In the genomic region with DNA sequence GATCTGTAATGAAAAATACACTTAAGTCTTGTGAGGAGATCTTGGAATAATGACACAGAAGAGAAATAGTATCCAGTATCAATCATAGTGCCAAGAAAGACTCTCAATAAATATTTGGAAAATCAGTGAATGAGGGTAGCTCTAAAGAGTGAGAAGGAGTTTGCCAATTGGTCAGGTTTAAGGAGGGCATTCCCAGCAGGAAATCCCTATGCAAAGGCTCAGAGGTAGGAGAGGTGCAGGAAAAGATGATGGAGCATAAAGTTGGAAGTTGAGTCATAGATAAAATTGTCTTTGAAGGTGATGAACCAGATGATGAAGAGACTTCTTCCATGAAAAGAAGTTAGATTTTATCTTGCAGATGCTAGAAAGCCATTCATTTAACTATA, we compare ENCODE assay signal across 24 cellular contexts. TPM values are rescaled to one million over a fixed set of nuclear protein-coding genes. Genes with fewer than 3 reads are reported as not detected.
DNase-seq lines count a peak whose midpoint lies in the region; ATAC-seq, FAIRE-seq and TF ChIP-seq lines count a peak whose summit lies in the region.
"Had no signal": no experiment of that assay in that cellular context is flagged by ENCODE, and none has a peak within 500 bp of the region (broad histone marks: within the 10 kb centered on the region; RNA-seq: fewer than 3 reads in every experiment).

No MANE protein-coding gene starts in this region.

- no peak overlapping the region for H2BK12ac ChIP-seq in neuronal stem cell (ENCODE audit: low read length)

- no peak for FAIRE-seq in GM12878 (lab: Jason Lieb, UNC)
- FAIRE-seq: A204.1, HTR-8/SVneo had no signal

- CTCF ChIA-PET in IMR-90 (lab: Yijun Ruan, JAX) (interaction anchor here (1.2 kb wide), 1 partner anchor 8 kb away, joined by 3 read pairs; no protein-coding TSS in a partner anchor), GM12878 (lab: Yijun Ruan, JAX) (interaction anchor here (0.6 to 1.5 kb wide), 4 partner anchors 10 to 233 kb away, joined by 3 to 6 read pairs (median 4); no protein-coding TSS in a partner anchor)

- H3K36me3 ChIP-seq in IMR-90 (ENCODE audit: control insufficient read depth, insufficient read depth, low read length) (no peaks in the 10 kb centered on the region), GM12878 (ENCODE audit: control insufficient read depth in 2 of 2, insufficient read depth in 2 of 2, low read length in 1 of 2) (no peaks in the 10 kb centered on the region), psoas muscle (ENCODE audit: insufficient read depth in 1 of 2, low read depth in 1 of 2) (no peaks in the 10 kb centered on the region), neuronal stem cell (replicated peaks in 1 of 2; ENCODE audit: control insufficient read depth in 2 of 2, insufficient read depth in 2 of 2, low read length in 2 of 2) (peaks cover 0 to 2% of the 10 kb centered on the region in 2 donors)

- peak overlapping the region; percentile 73 for H3K27ac Mint-ChIP-seq in activated naive CD4-positive, alpha-beta T cell treated with anti-CD3 and anti-CD28 coated beads, Interleukin-2, amount 50 U/mL, for 24 hours

- no peak overlapping the region for H2BK120ac ChIP-seq in IMR-90 (ENCODE audit: low read depth, low read length)
- H2BK120ac ChIP-seq in neuronal stem cell (ENCODE audit: low read depth, low read length) = no peak overlapping the region

- H3K56ac ChIP-seq in IMR-90 (ENCODE audit: extremely low read depth, insufficient read depth, low read length) = no peak overlapping the region

- POLR2A ChIA-PET in IMR-90 (lab: Charles Lee; ENCODE audit: unreplicated experiment) (no interaction called here), GM12878 (lab: Charles Lee) (interaction anchor here (0.7 kb wide), 1 partner anchor 432 kb away, joined by 3 read pairs; no protein-coding TSS in a partner anchor)

- H3K27me3 ChIP-seq in IMR-90 (ENCODE audit: control insufficient read depth, insufficient read depth, low read length) = no peaks in the 10 kb centered on the region
- no peaks in the 10 kb centered on the region for H3K27me3 ChIP-seq in GM12878 (replicated peaks in 1 of 2; ENCODE audit: control insufficient read depth in 2 of 2, insufficient read depth in 2 of 2, low read length in 1 of 2)
- H3K27me3 ChIP-seq in psoas muscle (ENCODE audit: insufficient read depth in 3 of 3, low read length in 2 of 3) = no peaks in the 10 kb centered on the region
- no peaks in the 10 kb centered on the region for H3K27me3 ChIP-seq in neuronal stem cell (ENCODE audit: control insufficient read depth in 3 of 3, insufficient read depth in 3 of 3, low read depth in 1 of 3, low read length in 3 of 3)
- H3K27me3 ChIP-seq: BLaER1 treated with 17β-estradiol and CSF1 and Interleukin-3, amounts not matched to agents 10 nM and 100 nM had no signal

- H3K4me3 Mint-ChIP-seq in activated naive CD4-positive, alpha-beta T cell treated with anti-CD3 and anti-CD28 coated beads, Interleukin-2, amount 50 U/mL, for 24 hours = no peak overlapping the region
- no peak overlapping the region for H3K4me3 Mint-ChIP-seq in activated T-cell treated with anti-CD3 and anti-CD28 coated beads, Interleukin-2, amount 50 U/mL, for 4 hours

- no peak overlapping the region for H4K8ac ChIP-seq in IMR-90 (ENCODE audit: low read depth in 2 of 2, low read length in 2 of 2)
- no peak overlapping the region for H4K8ac ChIP-seq in neuronal stem cell (ENCODE audit: low read depth, low read length)

- peaks cover 18% of the 10 kb centered on the region for H3K9me1 ChIP-seq in IMR-90 (ENCODE audit: insufficient read depth, low read length)

- peaks cover 21% of the 10 kb centered on the region for H3K79me2 ChIP-seq in GM12878 (ENCODE audit: control insufficient read depth, insufficient read depth, low read length)

- no peak for TF ChIP-seq EP300 in GM12878 (IDR thresholded peaks at IDR 0.05; ENCODE audit: borderline replicate concordance in 1 of 2, control insufficient read depth in 1 of 2, low read depth in 2 of 2, low read length in 2 of 2)

- H2AK9ac ChIP-seq in IMR-90 (replicated peaks; ENCODE audit: low read depth, low read length, poor library complexity) = no peak overlapping the region

- H2BK15ac ChIP-seq in IMR-90 (ENCODE audit: low read depth, low read length) (no peak overlapping the region), neuronal stem cell (ENCODE audit: low read length) (no peak overlapping the region)

- no peak for TF ChIP-seq CTCF in IMR-90 (conservative IDR thresholded peaks at IDR 0.05; ENCODE audit: low read depth, low read length)
- TF ChIP-seq CTCF in GM12878 (IDR thresholded peaks at IDR 0.05 in 2 of 3, conservative IDR thresholded peaks at IDR 0.05 in 1 of 3; ENCODE audit: control insufficient read depth in 2 of 3, extremely low read depth in 1 of 3, insufficient read depth in 1 of 3, low read depth in 3 of 3, low read length in 3 of 3) = no peak
- TF ChIP-seq CTCF in psoas muscle (IDR thresholded peaks at IDR 0.05) = no peak

- H3K4ac ChIP-seq in IMR-90 (ENCODE audit: low read depth, low read length) (0 out of 2 replicates have a peak overlapping the region, but pooled peaks have one; percentile 26), neuronal stem cell (ENCODE audit: low read length) (no peak overlapping the region)

- no peak overlapping the region for H4K5ac ChIP-seq in IMR-90 (ENCODE audit: low read depth, low read length)

- in situ Hi-C loops in IMR-90 (cut with MboI; ENCODE audit: low sequenced_read_pairs) (no loop called here), GM12878 (cut with MboI) (no loop called here)

- H3K4me2 ChIP-seq in IMR-90 (ENCODE audit: low read depth, low read length) (no peak overlapping the region), GM12878 (ENCODE audit: control insufficient read depth, insufficient read depth) (peak overlapping the region; percentile 12; the same call in 1 of the 2 replicates), neuronal stem cell (ENCODE audit: insufficient read depth, low read length, poor library complexity, severe bottlenecking) (no peak overlapping the region)
- H3K4me2 ChIP-seq: BLaER1 treated with 17β-estradiol and CSF1 and Interleukin-3, amounts not matched to agents 10 nM and 100 nM had no signal

- intact Hi-C loops in IMR-90 (cut with micrococcal nuclease) = loop anchor here (10.0 kb wide), 3 partner anchors 239 to 479 kb away; no protein-coding TSS in a partner anchor
- intact Hi-C loops in GM12878 (cut with micrococcal nuclease; ENCODE audit: unreplicated experiment) = no loop called here
- intact Hi-C loops in psoas muscle (cut with DNase I) = loop anchor here in 1 of 2 donors (5.0 to 10.0 kb wide), 2 partner anchors 229 to 487 kb away; no protein-coding TSS in a partner anchor

- H3K9ac ChIP-seq in IMR-90 (ENCODE audit: low read depth, low read length) (no peak overlapping the region), GM12878 (ENCODE audit: control insufficient read depth, insufficient read depth, low read length) (no peak overlapping the region), neuronal stem cell (ENCODE audit: low read depth, low read length, poor library complexity) (no peak overlapping the region)
- H3K9ac ChIP-seq: BLaER1 treated with 17β-estradiol and CSF1 and Interleukin-3, amounts not matched to agents 10 nM and 100 nM; GM23248 had no signal

- H3K4me3 ChIP-seq in IMR-90 (ENCODE audit: insufficient read depth, low read depth, low read length) (no peak overlapping the region), GM12878 (no peak overlapping the region), psoas muscle (no peak overlapping the region), neuronal stem cell (ENCODE audit: low read length in 2 of 2) (no peak overlapping the region)
- H3K4me3 ChIP-seq: BLaER1 treated with 17β-estradiol and CSF1 and Interleukin-3, amounts not matched to agents 10 nM and 100 nM; GM23248 had no signal

- no peak for TF ChIP-seq POLR2A in IMR-90 (IDR thresholded peaks at IDR 0.05; ENCODE audit: low read depth, low read length)
- no peak for TF ChIP-seq POLR2A in GM12878 (IDR thresholded peaks at IDR 0.05; ENCODE audit: low read depth, low read length)

- H3K4me1 ChIP-seq in IMR-90 (ENCODE audit: control insufficient read depth, insufficient read depth, low read length) (peaks cover 10% of the 10 kb centered on the region), GM12878 (ENCODE audit: control insufficient read depth, insufficient read depth, low read length) (peaks cover 6% of the 10 kb centered on the region; the same call in 1 of the 2 replicates), psoas muscle (peaks cover 64% of the 10 kb centered on the region), neuronal stem cell (ENCODE audit: control insufficient read depth in 2 of 2, insufficient read depth in 1 of 2, low read depth in 1 of 2, low read length in 2 of 2) (peaks cover 0 to 3% of the 10 kb centered on the region in 2 donors)

- TF ChIP-seq RAD21 in IMR-90 (IDR thresholded peaks at IDR 0.05; ENCODE audit: low read length) (no peak), GM12878 (IDR thresholded peaks at IDR 0.05; ENCODE audit: insufficient read depth, low read depth, low read length) (no peak)

- H3K14ac ChIP-seq in IMR-90 (replicated peaks; ENCODE audit: low read depth, low read length) = no peak overlapping the region; the same call in 1 of the 2 replicates
- no peak overlapping the region for H3K14ac ChIP-seq in neuronal stem cell (ENCODE audit: low read length)

- SMC1A ChIA-PET in GM12878 (lab: Charles Lee; ENCODE audit: uncharacterized antibody, unreplicated experiment) = interaction anchor here (0.6 to 2.2 kb wide), 5 partner anchors 10 to 371 kb away, joined by 3 to 14 read pairs (median 4); partner anchors contain the start of gene TNPO1

- H4K91ac ChIP-seq in IMR-90 (ENCODE audit: insufficient read depth, low read depth, low read length) = no peak overlapping the region
- no peak overlapping the region for H4K91ac ChIP-seq in neuronal stem cell (ENCODE audit: low read depth, low read length, poor library complexity)

- dilution Hi-C loops in IMR-90 (cut with HindIII; ENCODE audit: low sequenced_read_pairs, unreplicated experiment) = no loop called here

- no TSS peak for BruUV-seq in IMR-90 (replicated peaks; lab: Mats Ljungman, UMichigan)
- no TSS peak for BruUV-seq in GM12878 (replicated peaks; lab: Mats Ljungman, UMichigan)

- H4K20me1 ChIP-seq in IMR-90 (ENCODE audit: insufficient read depth, low read length) = peaks cover 77% of the 10 kb centered on the region
- H4K20me1 ChIP-seq in GM12878 (ENCODE audit: control insufficient read depth, insufficient read depth) = no peaks in the 10 kb centered on the region

- H3K18ac ChIP-seq in IMR-90 (ENCODE audit: low read depth, low read length) (no peak overlapping the region), neuronal stem cell (ENCODE audit: low read length) (no peak overlapping the region)

- ATAC-seq in IMR-90 (ENCODE audit: low read depth) (no peak), GM12878 (no peak), psoas muscle (no peak)
- ATAC-seq in activated T-cell treated with anti-CD3 and anti-CD28 coated beads, Interleukin-2, amount 50 U/mL, for 4 hours = no peak

- H3K9me3 Mint-ChIP-seq in activated naive CD4-positive, alpha-beta T cell treated with anti-CD3 and anti-CD28 coated beads, Interleukin-2, amount 50 U/mL, for 24 hours = no peaks in the 10 kb centered on the region
- no peaks in the 10 kb centered on the region for H3K9me3 Mint-ChIP-seq in activated T-cell treated with anti-CD3 and anti-CD28 coated beads, Interleukin-2, amount 50 U/mL, for 4 hours
- H3K9me3 Mint-ChIP-seq: CD8-positive, alpha-beta memory T cell had no signal

- H3K27ac ChIP-seq in IMR-90 (ENCODE audit: insufficient read depth, low read length) = no peak overlapping the region
- no peak overlapping the region for H3K27ac ChIP-seq in GM12878 (ENCODE audit: control insufficient read depth, insufficient read depth)
- H3K27ac ChIP-seq in psoas muscle = peak overlapping the region; percentile 65
- no peak overlapping the region for H3K27ac ChIP-seq in neuronal stem cell (replicated peaks; ENCODE audit: low read length)
- H3K27ac ChIP-seq: GM23248 had no signal

- H2BK5ac ChIP-seq in IMR-90 (ENCODE audit: low read depth, low read length, poor library complexity, severe bottlenecking) = no peak overlapping the region
- H2BK5ac ChIP-seq in neuronal stem cell (ENCODE audit: low read length) = no peak overlapping the region

- H3K36me3 Mint-ChIP-seq in activated naive CD4-positive, alpha-beta T cell treated with anti-CD3 and anti-CD28 coated beads, Interleukin-2, amount 50 U/mL, for 24 hours = no peaks in the 10 kb centered on the region
- H3K36me3 Mint-ChIP-seq in activated T-cell treated with anti-CD3 and anti-CD28 coated beads, Interleukin-2, amount 50 U/mL, for 4 hours (ENCODE audit: insufficient read depth) = no peaks in the 10 kb centered on the region
- H3K36me3 Mint-ChIP-seq: IgD-negative memory B cell had no signal

- H2AK5ac ChIP-seq in IMR-90 (ENCODE audit: low read depth, low read length) = no peak overlapping the region
- H2AK5ac ChIP-seq in neuronal stem cell (ENCODE audit: low read depth, low read length) = no peak overlapping the region

- peaks cover 51% of the 10 kb centered on the region for H3K4me1 Mint-ChIP-seq in activated naive CD4-positive, alpha-beta T cell treated with anti-CD3 and anti-CD28 coated beads, Interleukin-2, amount 50 U/mL, for 24 hours
- H3K4me1 Mint-ChIP-seq in activated T-cell treated with anti-CD3 and anti-CD28 coated beads, Interleukin-2, amount 50 U/mL, for 4 hours (ENCODE audit: low read depth) = peaks cover 26% of the 10 kb centered on the region

- no peaks in the 10 kb centered on the region for H3K27me3 Mint-ChIP-seq in activated naive CD4-positive, alpha-beta T cell treated with anti-CD3 and anti-CD28 coated beads, Interleukin-2, amount 50 U/mL, for 24 hours
- H3K27me3 Mint-ChIP-seq in activated T-cell treated with anti-CD3 and anti-CD28 coated beads, Interleukin-2, amount 50 U/mL, for 4 hours (ENCODE audit: low read depth) = no peaks in the 10 kb centered on the region
- H3K27me3 Mint-ChIP-seq: IgD-negative memory B cell had no signal

- H3K23ac ChIP-seq in IMR-90 (ENCODE audit: low read depth, low read length) (no peak overlapping the region; the same call in 1 of the 2 replicates), neuronal stem cell (ENCODE audit: low read depth, low read length, poor library complexity) (no peak overlapping the region)

- H3K9me3 ChIP-seq in IMR-90 (ENCODE audit: control insufficient read depth, insufficient read depth, low read length) (no peaks in the 10 kb centered on the region), GM12878 (replicated peaks; ENCODE audit: control insufficient read depth, insufficient read depth, low read length) (no peaks in the 10 kb centered on the region), psoas muscle (no peaks in the 10 kb centered on the region), neuronal stem cell (replicated peaks in 1 of 2; ENCODE audit: control insufficient read depth in 2 of 2, insufficient read depth in 1 of 2, low read depth in 1 of 2, low read length in 2 of 2) (no peaks in the 10 kb centered on the region)
- H3K9me3 ChIP-seq: BLaER1 treated with 17β-estradiol and CSF1 and Interleukin-3, amounts not matched to agents 10 nM and 100 nM had no signal

- H2AFZ ChIP-seq in IMR-90 (replicated peaks; ENCODE audit: low read length, poor library complexity) (no peak overlapping the region), GM12878 (ENCODE audit: control insufficient read depth, low read depth, low read length) (no peak overlapping the region), neuronal stem cell (ENCODE audit: low read length) (no peak overlapping the region)
- H2AFZ ChIP-seq: GM23248 had no signal

- DNase-seq in activated naive CD4-positive, alpha-beta T cell treated with Interleukin-2 at 50 U/mL for 16 hours = no peak
- DNase-seq in IMR-90 (no peak), GM12878 (ENCODE audit: low read depth, low spot score) (no peak), psoas muscle (no peak), SKM-1 (lab: John Stamatoyannopoulos, UW; ENCODE audit: unreplicated experiment) (no peak), neuronal stem cell (ENCODE audit: low spot score) (no peak)
- DNase-seq in activated T-cell treated with anti-CD3 and anti-CD28 coated beads, Interleukin-2, amount 50 U/mL, for 4 hours = no peak
- DNase-seq: CD8-positive, alpha-beta memory T cell; DND-41; GDM1; GM23248; HCEC 1CT; MM.1S; NCI-H1092 treated with DMSO at 0.1 percent for 48 hours; NCI-H146; NCI-H2081; NCI-H2171 treated with DMSO at 0.1 percent for 48 hours; NCI-H446 treated with DMSO at 0.1 percent for 48 hours; SHP77 treated with DMSO at 0.1 percent for 48 hours had no signal

- RAD21 ChIA-PET in GM12878 (lab: Charles Lee; ENCODE audit: unreplicated experiment) = interaction anchor here (0.7 kb wide), 1 partner anchor 25 kb away, joined by 3 read pairs; no protein-coding TSS in a partner anchor

- H3K79me1 ChIP-seq in IMR-90 (ENCODE audit: low read depth in 1 of 2, low read length in 2 of 2) (peaks cover 14 to 64% of the 10 kb centered on the region in 2 experiments), neuronal stem cell (ENCODE audit: low read depth, low read length) (no peaks in the 10 kb centered on the region)

- H2BK20ac ChIP-seq in IMR-90 (ENCODE audit: low read depth, low read length) = no peak overlapping the region

RNA-seq across cellular contexts. Expression of gene TNPO1, which starts 27.8 kb away (rescaled TPM):
- 400 and 527 TPM in 2 replicates for total RNA-seq in IMR-90 (2012; rRNA removed)
- 42.5 and 45.5 TPM in 2 replicates for polyA plus RNA-seq in IMR-90 (2012; rRNA removed)
- polyA plus RNA-seq in IMR-90 (2012; cell fraction: cytosol; rRNA removed) = 9.4 and 12.8 TPM in 2 replicates
- polyA plus RNA-seq in IMR-90 (2012; cell fraction: nucleus; rRNA removed; ENCODE audit: low replicate concordance) = 4.1 and 28.1 TPM in 2 replicates
- 145 and 168 TPM in 2 replicates for total RNA-seq in GM12878 (2013; cell fraction: nucleolus; rRNA removed)
- total RNA-seq in GM12878 (2014; rRNA removed) = 89.4 and 97.5 TPM in 2 replicates
- total RNA-seq in GM12878 (2014; rRNA removed; fragmentation: Illumina TruSeq; extraction: Trizol) = 111 and 123 TPM in 2 replicates
- 80.6 and 95.7 TPM in 2 replicates for total RNA-seq in GM12878 (2021)
- polyA plus RNA-seq in GM12878 (2011; ENCODE audit: low read depth) = 16.6 TPM
- 76.7 and 108 TPM in 2 replicates for polyA plus RNA-seq in GM12878 (2011; rRNA removed)
- polyA plus RNA-seq in GM12878 (2011; cell fraction: cytosol; rRNA removed) = 40.5 and 44.5 TPM in 2 replicates
- 23.5 and 53.1 TPM in 2 replicates for polyA plus RNA-seq in GM12878 (2011; cell fraction: nucleus; rRNA removed)
- polyA plus RNA-seq in GM12878 (2012) = 18.8 and 26.1 TPM in 2 replicates
- polyA plus RNA-seq in GM12878 (2014; fragmentation: Illumina TruSeq; extraction: Trizol) = 81.8 and 90.3 TPM in 2 replicates
- 10 to 100 TPM; 18.1 to 37.3 TPM for polyA plus RNA-seq in GM12878 (2014; fragmentation: Nextera tagmentation; extraction: Ambion mirVana)
- polyA plus RNA-seq in GM12878 (2014; rRNA removed) = 42.5 and 47.7 TPM in 2 replicates
- 10 to 100 TPM; 75.8 to 92.0 TPM for polyA plus RNA-seq in GM12878 (2016; fragmentation: Nextera tagmentation; extraction: Ambion mirVana)
- 156 and 216 TPM in 2 replicates for polyA minus RNA-seq in GM12878 (2011; rRNA and poly(A)+ RNA removed)
- 64.0 and 70.3 TPM in 2 replicates for polyA minus RNA-seq in GM12878 (2011; cell fraction: cytosol; rRNA and poly(A)+ RNA removed)
- 42.1 and 60.0 TPM in 2 replicates for polyA minus RNA-seq in GM12878 (2011; cell fraction: nucleus; rRNA and poly(A)+ RNA removed)
- total RNA-seq in psoas muscle = 10 to 100 TPM; 64.0 to 99.2 (median 77.6) TPM
- polyA plus RNA-seq in psoas muscle = 100 to 1,000 TPM in 1 of 3 donors, 10 to 100 TPM in 2; 15.0 to 115 (median 23.2) TPM
- 100 to 1,000 TPM; 145 to 166 (median 152) TPM for total RNA-seq in activated T-cell treated with anti-CD3 and anti-CD28 coated beads, Interleukin-2, amount 50 U/mL, for 4 hours
- 59.0 TPM for polyA plus RNA-seq in neuronal stem cell (2013, experiment 1 of 2)
- polyA plus RNA-seq in neuronal stem cell (2013, experiment 2 of 2) = 59.8 TPM
